Comparison of ENCODE assay signal across 12 cellular contexts in genomic region chr16:68936729-68937631, GRCh38.
A peak's percentile ranks its signal among the peaks of the same experiment; 100 is the strongest.
DNase-seq lines count a peak whose midpoint lies in the region; ATAC-seq, FAIRE-seq and TF ChIP-seq lines count a peak whose summit lies in the region.
"Had no signal": no experiment of that assay in that cellular context is flagged by ENCODE, and none has a peak within 500 bp of the region (broad histone marks: within the 10 kb centered on the region; RNA-seq: fewer than 3 reads in every experiment).

No MANE protein-coding gene starts in this region.

- H3K4me3 ChIP-seq in right lobe of liver (no peak overlapping the region), HepG2 (replicated peaks in 1 of 3; ENCODE audit: insufficient read depth in 1 of 3, low read depth in 2 of 3, low read length in 3 of 3) (no peak overlapping the region), fibroblast of villous mesenchyme (ENCODE audit: low read depth, low read length) (no peak overlapping the region)
- H3K4me3 ChIP-seq: cardiac muscle cell had no signal

- intact Hi-C loops in right lobe of liver (cut with DNase I): no loop called here
- intact Hi-C loops in HepG2 (cut with micrococcal nuclease; ENCODE audit: unreplicated experiment): no loop called here

- H3K79me2 ChIP-seq in HepG2 (ENCODE audit: insufficient read depth, low read length): no peaks in the 10 kb centered on the region

- ATAC-seq in right lobe of liver (peak in 3 of 4 donors; percentile 37 to 45 (median 39)), HepG2 (no peak), GM21529 (IDR thresholded peaks at IDR 0.05; ENCODE audit: unreplicated experiment) (no peak), HG03432 (IDR thresholded peaks at IDR 0.05; ENCODE audit: unreplicated experiment) (no peak)

- no peak overlapping the region for H3K27ac ChIP-seq in right lobe of liver
- no peak overlapping the region for H3K27ac ChIP-seq in HepG2 (ENCODE audit: extremely low read length, insufficient read depth, low read length)
- peak overlapping the region; percentile 96 for H3K27ac ChIP-seq in RWPE1
- H3K27ac ChIP-seq: C4-2B, cardiac muscle cell had no signal

- H3K9me3 ChIP-seq in right lobe of liver (no peaks in the 10 kb centered on the region), HepG2 (ENCODE audit: low read length) (no peaks in the 10 kb centered on the region)

- no TSS peak for BruUV-seq in HepG2 (replicated peaks; lab: Mats Ljungman, UMichigan)

- H3K27me3 ChIP-seq in right lobe of liver: no peaks in the 10 kb centered on the region
- no peaks in the 10 kb centered on the region for H3K27me3 ChIP-seq in HepG2 (ENCODE audit: control insufficient read depth in 1 of 2, insufficient read depth in 2 of 2, low read length in 2 of 2)
- H3K27me3 ChIP-seq: cardiac muscle cell had no signal

- H2AFZ ChIP-seq in HepG2 (ENCODE audit: low read length): no peak overlapping the region

- no peak for TF ChIP-seq CTCF in right lobe of liver (IDR thresholded peaks at IDR 0.05)
- no peak for TF ChIP-seq CTCF in HepG2 (CRISPR knock-in tag; IDR thresholded peaks at IDR 0.05)
- no peak for TF ChIP-seq CTCF in RWPE1 (conservative IDR thresholded peaks at IDR 0.05; ENCODE audit: low read depth)
- TF ChIP-seq CTCF in fibroblast of villous mesenchyme (IDR thresholded peaks at IDR 0.05; ENCODE audit: insufficient read depth, low read depth, low read length): no peak

- in situ Hi-C loops in HepG2 (cut with HindIII; ENCODE audit: extremely low pct_ligation_motif_present, low pct_unique_long_range_greater_than_20kb): no loop called here

- H3K36me3 ChIP-seq in right lobe of liver (peaks cover 0 to 6% (median 0%) of the 10 kb centered on the region in 4 donors), HepG2 (replicated peaks in 1 of 2; ENCODE audit: control insufficient read depth in 1 of 2, insufficient read depth in 2 of 2, low read length in 2 of 2) (peaks cover 0 to 3% of the 10 kb centered on the region in 2 experiments; a peak in 3 of 5 replicates)
- H3K36me3 ChIP-seq: cardiac muscle cell had no signal

- TF ChIP-seq EP300 in HepG2 (IDR thresholded peaks at IDR 0.05; ENCODE audit: low read depth in 2 of 2, low read length in 2 of 2) (no peak), HepG2 (CRISPR knock-in tag; IDR thresholded peaks at IDR 0.05; ENCODE audit: borderline replicate concordance) (no peak)

- WGBS in right lobe of liver (ENCODE audit: insufficient coverage, low coverage, low lambda C conversion rate, missing lambda C conversion rate): 52% methylated on average over 2 of the region's 2 CpGs
- WGBS in HepG2 (ENCODE audit: low lambda C conversion rate): 93% methylated on average over 2 of the region's 2 CpGs

- H4K20me1 ChIP-seq in HepG2 (ENCODE audit: insufficient read depth, low read length): no peaks in the 10 kb centered on the region

- H3K4me1 ChIP-seq in right lobe of liver (no peaks in the 10 kb centered on the region), HepG2 (ENCODE audit: insufficient read depth, low read length) (no peaks in the 10 kb centered on the region)

- TF ChIP-seq POLR2A in right lobe of liver (IDR thresholded peaks at IDR 0.05) (no peak), HepG2 (IDR thresholded peaks at IDR 0.05; ENCODE audit: insufficient read depth in 1 of 2, low read depth in 2 of 2, low read length in 2 of 2) (no peak)

- POLR2A ChIA-PET in HepG2 (lab: Yijun Ruan, JAX) (no interaction called here), RWPE1 (lab: Yijun Ruan, JAX; ENCODE audit: low non-redundant PET) (no interaction called here)

- H3K9ac ChIP-seq in HepG2 (ENCODE audit: insufficient read depth, low read depth, low read length): no peak overlapping the region

- no peak for FAIRE-seq in HepG2 (lab: Jason Lieb, UNC)
- FAIRE-seq: H1 had no signal

- CTCF ChIA-PET in HepG2 (lab: Yijun Ruan, JAX; ENCODE audit: low intra/inter-chr PET ratio, low total read pairs): no interaction called here
- CTCF ChIA-PET in RWPE1 (lab: Yijun Ruan, JAX): interaction anchor here (0.7 kb wide), 1 partner anchor 115 kb away, joined by 5 read pairs; no protein-coding TSS in a partner anchor

- no peak overlapping the region for H3K4me2 ChIP-seq in HepG2 (ENCODE audit: low read depth, low read length)

- TF ChIP-seq RAD21 in HepG2 (CRISPR knock-in tag; IDR thresholded peaks at IDR 0.05): no peak

- no peak for DNase-seq in right lobe of liver
- no peak for DNase-seq in HepG2 (ENCODE audit: low spot score)
- peak; percentile 90 for DNase-seq in RWPE1 (ENCODE audit: low spot score)
- DNase-seq in fibroblast of villous mesenchyme (ENCODE audit: low read depth): peak; percentile 63
- DNase-seq in activated gamma-delta T cell treated with Interleukin-2 at 50 U/mL for 16 hours: no peak
- no peak for DNase-seq in SK-N-DZ (ENCODE audit: low spot score)
- DNase-seq: activated CD4-positive, alpha-beta memory T cell treated with anti-CD3 and anti-CD28 coated beads for 36 hours had no signal

TF ChIP-seq in HepG2, 621 proteins besides CTCF, POLR2A, EP300 and RAD21 (continues in another document):
- TF ChIP-seq MXD1 (CRISPR knock-in tag; IDR thresholded peaks at IDR 0.05): no peak
- no peak for TF ChIP-seq ZBTB4 (CRISPR knock-in tag; IDR thresholded peaks at IDR 0.05; ENCODE audit: borderline replicate concordance)
- no peak for TF ChIP-seq ZNF275 (CRISPR knock-in tag; IDR thresholded peaks at IDR 0.05; ENCODE audit: borderline replicate concordance)
- no peak for TF ChIP-seq NFYC (CRISPR knock-in tag; IDR thresholded peaks at IDR 0.05)
- TF ChIP-seq BRF2 (CRISPR knock-in tag; IDR thresholded peaks at IDR 0.05): no peak
- no peak for TF ChIP-seq NR1H2 (CRISPR knock-in tag; IDR thresholded peaks at IDR 0.05; ENCODE audit: borderline replicate concordance, low read depth)
- TF ChIP-seq MAF1 (CRISPR knock-in tag; IDR thresholded peaks at IDR 0.05; ENCODE audit: borderline replicate concordance): no peak
- no peak for TF ChIP-seq SIN3A (IDR thresholded peaks at IDR 0.05; ENCODE audit: borderline replicate concordance, low read depth, low read length)

Comparison
In these comparisons a context has a peak if more than half of its experiments do, and no peak if none do; other contexts are left out.
1. ATAC-seq: peak in right lobe of liver (3 of 4); none in HepG2 (single experiment), GM21529 (single experiment) and HG03432 (single experiment).
2. DNase-seq: peak in RWPE1 (single experiment) and fibroblast of villous mesenchyme (single experiment); none in right lobe of liver (0 of 3), HepG2 (single experiment), activated gamma-delta T cell treated with Interleukin-2 at 50 U/mL for 16 hours (single experiment) and SK-N-DZ (single experiment).